ENCODE assay signal across 21 cellular contexts in genomic region chr2:9085353-9085752, GRCh38.
A peak's percentile ranks its signal among the peaks of the same experiment; 100 is the strongest.
DNase-seq lines count a peak whose midpoint lies in the region; ATAC-seq and TF ChIP-seq lines count a peak whose summit lies in the region.
"Had no signal": no experiment of that assay in that cellular context is flagged by ENCODE, and none has a peak within 500 bp of the region (broad histone marks: within the 10 kb centered on the region; RNA-seq: fewer than 3 reads in every experiment).

No MANE protein-coding gene starts in this region.

- H2BK5ac ChIP-seq in IMR-90 (ENCODE audit: low read depth, low read length, poor library complexity, severe bottlenecking): peak overlapping the region; percentile 10

- POLR2A ChIA-PET in IMR-90 (lab: Charles Lee; ENCODE audit: unreplicated experiment): no interaction called here

- no peak overlapping the region for H3K56ac ChIP-seq in IMR-90 (ENCODE audit: extremely low read depth, insufficient read depth, low read length)

- H3K79me2 ChIP-seq in parathyroid adenoma: no peaks in the 10 kb centered on the region

- H3K79me1 ChIP-seq in IMR-90 (ENCODE audit: low read depth in 1 of 2, low read length in 2 of 2): no peaks in the 10 kb centered on the region

- H3K4me3 ChIP-seq in IMR-90 (ENCODE audit: insufficient read depth, low read depth, low read length) (no peak overlapping the region), parathyroid adenoma (ENCODE audit: low read depth, low read length) (no peak overlapping the region), mucosa of descending colon (no peak overlapping the region)
- H3K4me3 ChIP-seq: HAP-1 had no signal

- BruUV-seq in IMR-90 (replicated peaks; lab: Mats Ljungman, UMichigan): no TSS peak

- no peak overlapping the region for H4K8ac ChIP-seq in IMR-90 (ENCODE audit: low read depth in 2 of 2, low read length in 2 of 2)

- in situ Hi-C loops in IMR-90 (cut with MboI; ENCODE audit: low sequenced_read_pairs): no loop called here

- CTCF ChIA-PET in IMR-90 (lab: Yijun Ruan, JAX): no interaction called here

- TF ChIP-seq POLR2A in IMR-90 (IDR thresholded peaks at IDR 0.05; ENCODE audit: low read depth, low read length): no peak

- H3K27me3 ChIP-seq in IMR-90 (ENCODE audit: control insufficient read depth, insufficient read depth, low read length) (no peaks in the 10 kb centered on the region), parathyroid adenoma (ENCODE audit: control insufficient read depth, insufficient read depth, low read length) (no peaks in the 10 kb centered on the region)

- dilution Hi-C loops in IMR-90 (cut with HindIII; ENCODE audit: low sequenced_read_pairs, unreplicated experiment): no loop called here

- no peak overlapping the region for H2AK9ac ChIP-seq in IMR-90 (replicated peaks; ENCODE audit: low read depth, low read length, poor library complexity)

- H3K9ac ChIP-seq in IMR-90 (ENCODE audit: low read depth, low read length) (no peak overlapping the region), parathyroid adenoma (no peak overlapping the region)

- 0 out of 2 replicates have a peak overlapping the region, but pooled peaks have one; percentile 10 for H3K23ac ChIP-seq in IMR-90 (ENCODE audit: low read depth, low read length)

- DNase-seq in EH (ENCODE audit: low read depth) (peak; percentile 39), IMR-90 (no peak), fibroblast of gingiva (ENCODE audit: low read depth) (peak; percentile 42), mucosa of descending colon (no peak)
- DNase-seq: AML-193; C1 segment of cervical spinal cord; CD8-positive, alpha-beta T cell; DND-41; Karpas-422; MV-4-11; NCI-H1105 treated with DMSO at 0.1 percent for 48 hours; NCI-H2029 treated with DMSO at 0.1 percent for 48 hours; NCI-H226; NCI-H510A treated with DMSO at 0.1 percent for 48 hours; NCI-H748 treated with DMSO at 0.1 percent for 48 hours; SIG-M5 had no signal

- H4K91ac ChIP-seq in IMR-90 (ENCODE audit: insufficient read depth, low read depth, low read length): peak overlapping the region; percentile 28; the same call in 1 of the 2 replicates

- ATAC-seq in IMR-90 (ENCODE audit: low read depth): no peak
- no peak for ATAC-seq in mucosa of descending colon
- no peak for ATAC-seq in HG03280 (IDR thresholded peaks at IDR 0.05; ENCODE audit: unreplicated experiment)
- ATAC-seq in GM21723 (IDR thresholded peaks at IDR 0.05; ENCODE audit: unreplicated experiment): no peak
- ATAC-seq: CD8-positive, alpha-beta T cell had no signal

- intact Hi-C loops in IMR-90 (cut with micrococcal nuclease) (no loop called here), mucosa of descending colon (cut with DNase I, micrococcal nuclease) (no loop called here)

- peaks cover 9% of the 10 kb centered on the region for H3K4me1 ChIP-seq in IMR-90 (ENCODE audit: control insufficient read depth, insufficient read depth, low read length)
- H3K4me1 ChIP-seq in parathyroid adenoma: peaks cover 33% of the 10 kb centered on the region
- no peaks in the 10 kb centered on the region for H3K4me1 ChIP-seq in mucosa of descending colon (ENCODE audit: low read depth)

- H2BK15ac ChIP-seq in IMR-90 (ENCODE audit: low read depth, low read length): 0 out of 3 replicates have a peak overlapping the region, but pooled peaks have one; percentile 24

- no peak for TF ChIP-seq RAD21 in IMR-90 (IDR thresholded peaks at IDR 0.05; ENCODE audit: low read length)

- H3K36me3 ChIP-seq in IMR-90 (ENCODE audit: control insufficient read depth, insufficient read depth, low read length): no peaks in the 10 kb centered on the region
- H3K36me3 ChIP-seq in parathyroid adenoma (ENCODE audit: control insufficient read depth, insufficient read depth, low read length): no peaks in the 10 kb centered on the region
- no peaks in the 10 kb centered on the region for H3K36me3 ChIP-seq in mucosa of descending colon (ENCODE audit: low read depth)
- H3K36me3 ChIP-seq: HAP-1 had no signal

- H3K18ac ChIP-seq in IMR-90 (ENCODE audit: low read depth, low read length): peak overlapping the region; percentile 20; the same call in 1 of the 2 replicates

- H3K14ac ChIP-seq in IMR-90 (replicated peaks; ENCODE audit: low read depth, low read length): no peak overlapping the region

- H3K27ac ChIP-seq in IMR-90 (ENCODE audit: insufficient read depth, low read length) (no peak overlapping the region), parathyroid adenoma (no peak overlapping the region)
- H3K27ac ChIP-seq: RWPE1 had no signal

- H3K4me2 ChIP-seq in IMR-90 (ENCODE audit: low read depth, low read length) (no peak overlapping the region), parathyroid adenoma (ENCODE audit: low read length) (no peak overlapping the region)

- H2BK20ac ChIP-seq in IMR-90 (ENCODE audit: low read depth, low read length): peak overlapping the region; percentile 21; the same call in 1 of the 2 replicates

- no peak overlapping the region for H2AFZ ChIP-seq in IMR-90 (replicated peaks; ENCODE audit: low read length, poor library complexity)
- H2AFZ ChIP-seq in parathyroid adenoma: peak overlapping the region; percentile 7

- H2AK5ac ChIP-seq in IMR-90 (ENCODE audit: low read depth, low read length): no peak overlapping the region

- no peak overlapping the region for H3K4ac ChIP-seq in IMR-90 (ENCODE audit: low read depth, low read length)

- 100% methylated on average over 1 of the region's 2 CpGs; no CpG with 5 or more reads in 1 of the 2 experiments for WGBS in IMR-90 (ENCODE audit: extremely low coverage in 2 of 2, insufficient read length in 1 of 2), 2 experiments

- peaks cover 5% of the 10 kb centered on the region; the same call in 1 of the 2 replicates for H3K9me1 ChIP-seq in IMR-90 (ENCODE audit: insufficient read depth, low read length)

- no peak for TF ChIP-seq CTCF in IMR-90 (conservative IDR thresholded peaks at IDR 0.05; ENCODE audit: low read depth, low read length)
- TF ChIP-seq CTCF in parathyroid adenoma (IDR thresholded peaks at IDR 0.05): no peak
- TF ChIP-seq CTCF in mucosa of descending colon (IDR thresholded peaks at IDR 0.05): no peak

- no peak overlapping the region for H4K5ac ChIP-seq in IMR-90 (ENCODE audit: low read depth, low read length)

- peaks cover 3% of the 10 kb centered on the region for H3K9me3 ChIP-seq in IMR-90 (ENCODE audit: control insufficient read depth, insufficient read depth, low read length)
- H3K9me3 ChIP-seq in parathyroid adenoma (ENCODE audit: control insufficient read depth, low read length): no peaks in the 10 kb centered on the region
- H3K9me3 ChIP-seq in mucosa of descending colon: no peaks in the 10 kb centered on the region
- H3K9me3 ChIP-seq: HAP-1 had no signal

- H4K20me1 ChIP-seq in IMR-90 (ENCODE audit: insufficient read depth, low read length): no peaks in the 10 kb centered on the region

- H2BK120ac ChIP-seq in IMR-90 (ENCODE audit: low read depth, low read length): peak overlapping the region; percentile 35

TF ChIP-seq in IMR-90, 13 proteins besides CTCF, POLR2A, EP300 and RAD21:
- 0 out of 2 replicates have a peak, but pooled peaks have one; percentile 3 for TF ChIP-seq CEBPB (IDR thresholded peaks at IDR 0.05; ENCODE audit: low read depth, low read length)
- no peak for TF ChIP-seq MAZ (IDR thresholded peaks at IDR 0.05; ENCODE audit: borderline replicate concordance, low read depth, low read length)
TF ChIP-seq in IMR-90: peak in this region for 1.

Comparison
In these comparisons a context has a peak if more than half of its experiments do, and no peak if none do; other contexts are left out.
1. DNase-seq: peak in EH (single experiment) and fibroblast of gingiva (single experiment); none in IMR-90 (single experiment) and mucosa of descending colon (0 of 3).